In genomic region chr6:111472933-111473435, GRCh38 we compare ENCODE assay signal across 12 cellular contexts.
"Had no signal": no experiment of that assay in that cellular context is flagged by ENCODE, and none has a peak within 500 bp of the region (broad histone marks: within the 10 kb centered on the region; RNA-seq: fewer than 3 reads in every experiment).

No MANE protein-coding gene starts in this region.

- H3K27ac Mint-ChIP-seq: activated naive CD4-positive, alpha-beta T cell treated with anti-CD3 and anti-CD28 coated beads for 36 hours; memory B cell; WTC11 had no signal

- DNase-seq: activated CD4-positive, alpha-beta T cell treated with anti-CD3 and anti-CD28 coated beads for 48 hours; activated naive CD4-positive, alpha-beta T cell treated with anti-CD3 and anti-CD28 coated beads for 36 hours; aorta; gastrocnemius medialis; left ventricle myocardium inferior; stimulated activated CD4-positive, alpha-beta T cell treated with anti-CD3 and anti-CD28 coated beads, Interleukin-12 subunit alpha, Interleukin-12 subunit beta, amount 100 ng/mL, for 4 hours; stimulated activated CD4-positive, alpha-beta T cell treated with anti-CD3 and anti-CD28 coated beads, Interleukin-2, amount 100 ng/mL, for 48 hours; stomach had no signal

- H3K36me3 Mint-ChIP-seq: memory B cell, WTC11 had no signal

- H3K9me3 Mint-ChIP-seq: activated naive CD4-positive, alpha-beta T cell treated with anti-CD3 and anti-CD28 coated beads for 36 hours; memory B cell; WTC11 had no signal

- H3K27me3 Mint-ChIP-seq: memory B cell had no signal

- ATAC-seq: gastrocnemius medialis, WTC11 had no signal

- H3K36me3 ChIP-seq: gastrocnemius medialis, left ventricle myocardium inferior, thoracic aorta, vagina had no signal

- H3K27ac ChIP-seq: gastrocnemius medialis, left ventricle myocardium inferior, stomach, thoracic aorta, vagina had no signal

- H3K9me3 ChIP-seq: gastrocnemius medialis, left ventricle myocardium inferior, stomach, thoracic aorta, vagina had no signal

- H3K4me3 Mint-ChIP-seq: activated naive CD4-positive, alpha-beta T cell treated with anti-CD3 and anti-CD28 coated beads for 36 hours; memory B cell; WTC11 had no signal

- H3K4me3 ChIP-seq: gastrocnemius medialis, left ventricle myocardium inferior, stomach, thoracic aorta, vagina had no signal

- H3K27me3 ChIP-seq: gastrocnemius medialis, stomach, vagina had no signal
